ENCODE assay signal across 20 cellular contexts in the genomic region with DNA sequence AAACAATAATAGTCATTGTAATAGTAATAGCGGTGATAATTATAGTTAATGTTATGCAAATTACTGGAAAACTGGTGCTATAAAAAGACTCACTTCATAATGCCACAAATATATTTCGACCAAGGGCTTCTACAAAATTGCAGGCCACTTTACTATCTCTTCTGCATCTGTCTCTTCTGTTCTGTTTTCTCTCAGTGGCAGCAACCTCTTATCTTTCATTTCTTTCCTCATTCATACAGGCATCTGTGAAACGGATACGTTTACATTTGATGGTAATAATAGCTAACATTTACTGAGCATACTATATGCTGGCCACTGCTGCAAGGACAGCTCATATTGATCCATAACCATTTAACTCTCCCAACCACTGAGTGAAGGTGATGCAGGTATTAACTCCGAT.
"Had no signal": no experiment of that assay in that cellular context is flagged by ENCODE, and none has a peak within 500 bp of the region (broad histone marks: within the 10 kb centered on the region; RNA-seq: fewer than 3 reads in every experiment).

No MANE protein-coding gene starts in this region.

- DNase-seq: IMR-90; Karpas-422; KG1; MG63; NCI-H1092; NCI-H1417 treated with DMSO at 0.1 percent for 48 hours; NCI-H1694; NCI-H187 treated with DMSO at 0.1 percent for 48 hours; NCI-H2029 treated with DMSO at 0.1 percent for 48 hours; NCI-H2227 treated with DMSO at 0.1 percent for 48 hours; NCI-H524 treated with DMSO at 0.1 percent for 48 hours; NCI-H69; NK-92 treated with Interleukin-12 subunit alpha and Interleukin-12 subunit beta, amount 100 ng/mL, for 24 hours; PC-9; Peyer's patch; SHP77 treated with DMSO at 0.1 percent for 48 hours; SJCRH30; T-helper 1 cell; T-helper 17 cell had no signal

- H2AFZ ChIP-seq: PC-9 had no signal

- H3K4me1 ChIP-seq: Peyer's patch, SJCRH30 had no signal

- H3K4me3 ChIP-seq: MG63, PC-9, Peyer's patch, SJCRH30, SK-N-MC had no signal

- H3K27me3 ChIP-seq: Peyer's patch, SJCRH30 had no signal

- H3K9me3 ChIP-seq: MG63, SJCRH30 had no signal

- H3K36me3 ChIP-seq: MG63, Peyer's patch, SJCRH30 had no signal

- H3K4me2 ChIP-seq: PC-9 had no signal

- H3K27ac ChIP-seq: PC-9, Peyer's patch, SJCRH30, SK-N-MC had no signal
